In genomic region chr20:56605597-56605996, GRCh38 we compare ENCODE assay signal across 23 cellular contexts. TPM values are rescaled to one million over a fixed set of nuclear protein-coding genes. Genes with fewer than 3 reads are reported as not detected.
"Had no signal": no experiment of that assay in that cellular context is flagged by ENCODE, and none has a peak within 500 bp of the region (broad histone marks: within the 10 kb centered on the region; RNA-seq: fewer than 3 reads in every experiment).

No MANE protein-coding gene starts in this region.

- H3K27me3 Mint-ChIP-seq: stimulated activated memory B cell treated with anti-CD40 and anti-IgM and Interleukin-4, amounts not matched to agents 10 μg/mL and 1 μg/mL and 100 μg/mL, for 72 hours; stimulated activated naive CD8-positive, alpha-beta T cell treated with anti-CD3 and anti-CD28 coated beads, Interleukin-15, Interleukin-2, amounts not matched to agents 100 ng/mL and 50 ng/mL, for 24 hours had no signal

- H3K4me3 ChIP-seq: dorsolateral prefrontal cortex, left ventricle myocardium inferior, lower lobe of right lung, neural progenitor cell, pancreas, spleen, tibial nerve had no signal

- H3K9me3 ChIP-seq: left ventricle myocardium inferior, lower lobe of right lung, pancreas, spleen, tibial nerve had no signal

- H3K36me3 ChIP-seq: left ventricle myocardium inferior, lower lobe of right lung, neural progenitor cell, pancreas, spleen, tibial nerve had no signal

- H2AFZ ChIP-seq: neural progenitor cell had no signal

- H3K4me1 Mint-ChIP-seq: neural progenitor cell; stimulated activated memory B cell treated with anti-CD40 and anti-IgM and Interleukin-4, amounts not matched to agents 10 μg/mL and 1 μg/mL and 100 μg/mL, for 72 hours had no signal

- H3K9me3 Mint-ChIP-seq: natural killer cell treated with Interleukin-12 subunit alpha and Interleukin-12 subunit beta and Interleukin-15 and Interleukin-18, amount 100 ng/mL, for 72 hours; neural progenitor cell; stimulated activated memory B cell treated with anti-CD40 and anti-IgM and Interleukin-4, amounts not matched to agents 10 μg/mL and 1 μg/mL and 100 μg/mL, for 72 hours; stimulated activated naive CD8-positive, alpha-beta T cell treated with anti-CD3 and anti-CD28 coated beads, Interleukin-15, Interleukin-2, amounts not matched to agents 100 ng/mL and 50 ng/mL, for 24 hours had no signal

- H3K36me3 Mint-ChIP-seq: natural killer cell treated with Interleukin-12 subunit alpha and Interleukin-12 subunit beta and Interleukin-15 and Interleukin-18, amount 100 ng/mL, for 72 hours; neural progenitor cell; stimulated activated memory B cell treated with anti-CD40 and anti-IgM and Interleukin-4, amounts not matched to agents 10 μg/mL and 1 μg/mL and 100 μg/mL, for 72 hours had no signal

- H3K9ac ChIP-seq: neural progenitor cell had no signal

- H3K27me3 ChIP-seq: dorsolateral prefrontal cortex, neural progenitor cell, pancreas, tibial nerve had no signal

- H3K27ac Mint-ChIP-seq: natural killer cell treated with Interleukin-12 subunit alpha and Interleukin-12 subunit beta and Interleukin-15 and Interleukin-18, amount 100 ng/mL, for 72 hours; neural progenitor cell; progenitor cell of endocrine pancreas; stimulated activated memory B cell treated with anti-CD40 and anti-IgM and Interleukin-4, amounts not matched to agents 10 μg/mL and 1 μg/mL and 100 μg/mL, for 72 hours; stimulated activated naive CD8-positive, alpha-beta T cell treated with anti-CD3 and anti-CD28 coated beads, Interleukin-15, Interleukin-2, amounts not matched to agents 100 ng/mL and 50 ng/mL, for 24 hours had no signal

- H3K27ac ChIP-seq: dorsolateral prefrontal cortex, left ventricle myocardium inferior, lower lobe of right lung, neural progenitor cell, pancreas, spleen, tibial nerve had no signal

- DNase-seq: cortex of kidney; dorsolateral prefrontal cortex; effector CD8-positive, alpha-beta T cell; foreskin melanocyte; head of caudate nucleus; hippocampal formation; left ventricle myocardium inferior; lower lobe of right lung; mesenchymal stem cell; midbrain; occipital lobe; pancreas; right cardiac atrium; spleen; stimulated activated CD4-positive, alpha-beta T cell treated with anti-CD3 and anti-CD28 coated beads, Interleukin-15, amount 100 ng/mL, for 24 hours; stimulated activated CD4-positive, alpha-beta T cell treated with anti-CD3 and anti-CD28 coated beads, Interleukin-1b, Interleukin-23, amount 100 ng/mL, for 48 hours; stimulated activated CD4-positive, alpha-beta T cell treated with anti-CD3 and anti-CD28 coated beads, Interleukin-4, amount 100 ng/mL, for 24 hours had no signal

- H3K4me1 ChIP-seq: left ventricle myocardium inferior, lower lobe of right lung, pancreas, spleen, tibial nerve had no signal

- H3K4me2 ChIP-seq: neural progenitor cell had no signal

- H3K4me3 Mint-ChIP-seq: natural killer cell treated with Interleukin-12 subunit alpha and Interleukin-12 subunit beta and Interleukin-15 and Interleukin-18, amount 100 ng/mL, for 72 hours; neural progenitor cell; stimulated activated memory B cell treated with anti-CD40 and anti-IgM and Interleukin-4, amounts not matched to agents 10 μg/mL and 1 μg/mL and 100 μg/mL, for 72 hours; stimulated activated naive CD8-positive, alpha-beta T cell treated with anti-CD3 and anti-CD28 coated beads, Interleukin-15, Interleukin-2, amounts not matched to agents 100 ng/mL and 50 ng/mL, for 24 hours had no signal

- ATAC-seq: lower lobe of right lung; natural killer cell treated with Interleukin-12 subunit alpha and Interleukin-12 subunit beta and Interleukin-15 and Interleukin-18, amount 100 ng/mL, for 72 hours; pancreas; right cardiac atrium; stimulated activated memory B cell treated with anti-CD40 and anti-IgM and Interleukin-4, amounts not matched to agents 10 μg/mL and 1 μg/mL and 100 μg/mL, for 72 hours had no signal

RNA-seq across cellular contexts. Expression of gene TFAP2C, which starts 23.5 kb away (rescaled TPM):
- total RNA-seq: natural killer cell treated with Interleukin-12 subunit alpha and Interleukin-12 subunit beta and Interleukin-15 and Interleukin-18, amount 100 ng/mL, for 72 hours had no signal
